ENCODE assay signal across 8 cellular contexts in genomic region chr6:53794073-53794719, GRCh38. TPM values are rescaled to one million over a fixed set of nuclear protein-coding genes. Genes with fewer than 3 reads are reported as not detected.
DNase-seq lines count a peak whose midpoint lies in the region; ATAC-seq lines count a peak whose summit lies in the region.

No MANE protein-coding gene starts in this region.

- H2AK5ac ChIP-seq in mesenchymal stem cell (ENCODE audit: low read length, severe bottlenecking) = no peak overlapping the region

- peaks cover 24% of the 10 kb centered on the region for H3K4me1 Mint-ChIP-seq in activated CD4-positive, alpha-beta memory T cell treated with anti-CD3 and anti-CD28 coated beads for 36 hours (ENCODE audit: low read depth)
- H3K4me1 Mint-ChIP-seq in effector memory CD8-positive, alpha-beta T cell (ENCODE audit: low read depth in 2 of 2) = peaks cover 30% of the 10 kb centered on the region in 2 donors

- POLR2A ChIA-PET in activated CD4-positive, alpha-beta memory T cell treated with anti-CD3 and anti-CD28 coated beads for 36 hours (lab: Charles Lee) = interaction anchor here (1.1 kb wide), 1 partner anchor 456 kb away, joined by 3 read pairs; no protein-coding TSS in a partner anchor

- 1% methylated on average over 18 of the region's 30 CpGs for WGBS in mesenchymal stem cell

- peak overlapping the region; percentile 84 for H3K27ac ChIP-seq in mesenchymal stem cell (ENCODE audit: low read length, poor library complexity, severe bottlenecking)

- H3K18ac ChIP-seq in mesenchymal stem cell (ENCODE audit: low read depth in 1 of 2, low read length in 2 of 2) = peak overlapping the region; percentile 90 to 95

- H2BK120ac ChIP-seq in mesenchymal stem cell (ENCODE audit: low read depth, low read length) = no peak overlapping the region

- H3K4me2 ChIP-seq in mesenchymal stem cell (ENCODE audit: low read length, poor library complexity, severe bottlenecking) = peak overlapping the region; percentile 77

- H4K91ac ChIP-seq in mesenchymal stem cell (ENCODE audit: low read length) = peak overlapping the region; percentile 70

- no peak overlapping the region for H3K23ac ChIP-seq in mesenchymal stem cell (ENCODE audit: low read length in 2 of 2)

- H3K79me1 ChIP-seq in mesenchymal stem cell (replicated peaks; ENCODE audit: low read length, poor library complexity, severe bottlenecking) = peaks cover 20% of the 10 kb centered on the region

- H2BK12ac ChIP-seq in mesenchymal stem cell (ENCODE audit: low read length in 2 of 2) = peak overlapping the region in 1 of 2 experiments; percentile 66

- peak; percentile 38 for ATAC-seq in GM18868 (IDR thresholded peaks at IDR 0.05; ENCODE audit: unreplicated experiment)
- peak; percentile 38 for ATAC-seq in HG03066 (IDR thresholded peaks at IDR 0.05; ENCODE audit: low read depth, unreplicated experiment)
- peak; percentile 56 for ATAC-seq in effector memory CD8-positive, alpha-beta T cell (replicated peaks)

- CTCF ChIA-PET in activated CD4-positive, alpha-beta memory T cell treated with anti-CD3 and anti-CD28 coated beads for 36 hours (lab: Charles Lee) = interaction anchor here (0.6 to 2.2 kb wide), 8 partner anchors 60 to 301 kb away, joined by 3 to 12 read pairs (median 4); no protein-coding TSS in a partner anchor

- no peaks in the 10 kb centered on the region for H3K36me3 Mint-ChIP-seq in activated CD4-positive, alpha-beta memory T cell treated with anti-CD3 and anti-CD28 coated beads for 36 hours
- no peaks in the 10 kb centered on the region for H3K36me3 Mint-ChIP-seq in effector memory CD8-positive, alpha-beta T cell (ENCODE audit: insufficient read depth)

- peaks cover 9% of the 10 kb centered on the region for H3K27me3 Mint-ChIP-seq in activated CD4-positive, alpha-beta memory T cell treated with anti-CD3 and anti-CD28 coated beads for 36 hours
- H3K27me3 Mint-ChIP-seq in effector memory CD8-positive, alpha-beta T cell = peaks cover 13 to 24% of the 10 kb centered on the region in 2 donors

- H3K9me3 ChIP-seq in mesenchymal stem cell (ENCODE audit: control insufficient read depth, low read length) = peaks cover 12% of the 10 kb centered on the region

- H3K14ac ChIP-seq in mesenchymal stem cell (ENCODE audit: low read length in 2 of 2) = peak overlapping the region in 1 of 2 experiments; percentile 53

- no peaks in the 10 kb centered on the region for H3K36me3 ChIP-seq in mesenchymal stem cell (ENCODE audit: control insufficient read depth in 1 of 2, insufficient read depth in 2 of 2, low read depth in 1 of 2, low read length in 2 of 2)

- peak overlapping the region; percentile 97 for H3K4me3 Mint-ChIP-seq in activated CD4-positive, alpha-beta memory T cell treated with anti-CD3 and anti-CD28 coated beads for 36 hours
- H3K4me3 Mint-ChIP-seq in effector memory CD8-positive, alpha-beta T cell = peak overlapping the region; percentile 88 to 90

- peaks cover 7% of the 10 kb centered on the region for H3K4me1 ChIP-seq in mesenchymal stem cell (ENCODE audit: control insufficient read depth, insufficient read depth, low read depth, low read length)

- H3K4ac ChIP-seq in mesenchymal stem cell (ENCODE audit: low read depth in 1 of 2, low read length in 2 of 2) = peak overlapping the region; percentile 46 to 93

- peaks cover 0 to 10% of the 10 kb centered on the region in 2 experiments for H3K27me3 ChIP-seq in mesenchymal stem cell (ENCODE audit: control insufficient read depth in 1 of 2, insufficient read depth in 1 of 2, low read length in 2 of 2)

- no peak overlapping the region for H2BK15ac ChIP-seq in mesenchymal stem cell (ENCODE audit: low read depth, poor library complexity, severe bottlenecking)

- DNase-seq in AML-193 (lab: John Stamatoyannopoulos, UW) (peak; percentile 76 to 77), NCI-H460 (ENCODE audit: extremely low read depth, low read depth) (peak; percentile 53), mesenchymal stem cell (peak; percentile 84)
- peak; percentile 72 for DNase-seq in activated CD4-positive, alpha-beta memory T cell treated with anti-CD3 and anti-CD28 coated beads for 36 hours
- DNase-seq in effector memory CD8-positive, alpha-beta T cell = peak; percentile 24 to 37 (median 37)
- DNase-seq in stimulated activated CD8-positive, alpha-beta memory T cell treated with anti-CD3 and anti-CD28 coated beads, Interleukin-15, amount 100 ng/mL, for 48 hours (ENCODE audit: low read depth in 2 of 2) = peak; percentile 23 to 24

- H3K4me3 ChIP-seq in mesenchymal stem cell (ENCODE audit: insufficient read depth in 1 of 2, low read depth in 1 of 2, low read length in 2 of 2) = peak overlapping the region; percentile 87 to 91

- peak overlapping the region; percentile 89 for H3K9ac ChIP-seq in mesenchymal stem cell (ENCODE audit: low read length)

- intact Hi-C loops in activated CD4-positive, alpha-beta memory T cell treated with anti-CD3 and anti-CD28 coated beads for 36 hours (cut with micrococcal nuclease) = loop anchor here (1.0 to 5.0 kb wide), 6 partner anchors 53 to 302 kb away; no protein-coding TSS in a partner anchor

- H4K8ac ChIP-seq in mesenchymal stem cell (ENCODE audit: low read length) = peak overlapping the region; percentile 74

- H2AFZ ChIP-seq in mesenchymal stem cell (ENCODE audit: low read depth, low read length) = peak overlapping the region; percentile 68

- H3K27ac Mint-ChIP-seq in activated CD4-positive, alpha-beta memory T cell treated with anti-CD3 and anti-CD28 coated beads for 36 hours = peak overlapping the region; percentile 76
- peak overlapping the region; percentile 85 to 90 for H3K27ac Mint-ChIP-seq in effector memory CD8-positive, alpha-beta T cell

- H3K9me3 Mint-ChIP-seq in activated CD4-positive, alpha-beta memory T cell treated with anti-CD3 and anti-CD28 coated beads for 36 hours = no peaks in the 10 kb centered on the region
- H3K9me3 Mint-ChIP-seq in effector memory CD8-positive, alpha-beta T cell = no peaks in the 10 kb centered on the region

- H2BK5ac ChIP-seq in mesenchymal stem cell (ENCODE audit: low read depth, low read length, poor library complexity, severe bottlenecking) = peak overlapping the region; percentile 53

RNA-seq across cellular contexts. Expression of gene LRRC1, which starts 0.6 kb away (rescaled TPM):
- total RNA-seq in NCI-H460 (2014; rRNA removed; shearing (Covaris generic)) = 3.2 and 4.2 TPM in 2 replicates
- polyA plus RNA-seq in NCI-H460 (2014; cell fraction: nucleus; rRNA removed) = 4.1 and 5.1 TPM in 2 replicates
- 1 to 10 TPM; 3.2 TPM for total RNA-seq in activated CD4-positive, alpha-beta memory T cell treated with anti-CD3 and anti-CD28 coated beads for 36 hours
- 3.4 TPM for polyA plus RNA-seq in mesenchymal stem cell (2013, experiment 1 of 2)
- polyA plus RNA-seq in mesenchymal stem cell (2013, experiment 2 of 2) = 3.2 TPM

Comparison
In these comparisons a context has a peak if more than half of its experiments do, and no peak if none do; other contexts are left out.
1. Peak in every context shown above with its lines: DNase-seq, ATAC-seq, H3K4me3 ChIP-seq and H3K27ac ChIP-seq.
2. DNase-seq: peak in every context shown above with its lines; median percentile 84 in mesenchymal stem cell; 76 in AML-193; 72 in activated CD4-positive, alpha-beta memory T cell treated with anti-CD3 and anti-CD28 coated beads for 36 hours; 53 in NCI-H460; 37 in effector memory CD8-positive, alpha-beta T cell; 24 in stimulated activated CD8-positive, alpha-beta memory T cell treated with anti-CD3 and anti-CD28 coated beads, Interleukin-15, amount 100 ng/mL, for 48 hours.